ENCODE assay signal across 13 cellular contexts in genomic region chr14:23537351-23538048, GRCh38. TPM values are rescaled to one million over a fixed set of nuclear protein-coding genes. Genes with fewer than 3 reads are reported as not detected.
DNase-seq lines count a peak whose midpoint lies in the region; TF ChIP-seq lines count a peak whose summit lies in the region.
"Had no signal": no experiment of that assay in that cellular context is flagged by ENCODE, and none has a peak within 500 bp of the region (broad histone marks: within the 10 kb centered on the region; RNA-seq: fewer than 3 reads in every experiment).

No MANE protein-coding gene starts in this region.

- no peak overlapping the region for H3K4me3 Mint-ChIP-seq in neural progenitor cell
- H3K4me3 Mint-ChIP-seq: CD4-positive, alpha-beta memory T cell; HFFc6; naive thymus-derived CD4-positive, alpha-beta T cell had no signal

- in situ Hi-C loops in GM13976 (cut with MboI; ENCODE audit: low sequenced_read_pairs, unreplicated experiment): no loop called here

- TF ChIP-seq CTCF in epithelial cell of esophagus (IDR thresholded peaks at IDR 0.05; ENCODE audit: insufficient read depth, low read depth, low read length, missing control alignments) (no peak), neural progenitor cell (IDR thresholded peaks at IDR 0.05) (no peak), GM13976 (IDR thresholded peaks at IDR 0.05; ENCODE audit: borderline replicate concordance, control extremely low read depth, extremely low read depth, insufficient read depth, missing control alignments) (no peak)

- H3K27ac ChIP-seq in neural progenitor cell: peak overlapping the region; percentile 74
- H3K27ac ChIP-seq: epithelial cell of prostate had no signal

- no peaks in the 10 kb centered on the region for H3K9me3 ChIP-seq in neural progenitor cell (ENCODE audit: low read depth)

- peak overlapping the region; percentile 69 for H3K4me2 ChIP-seq in neural progenitor cell

- H3K27ac Mint-ChIP-seq in neural progenitor cell: peak overlapping the region; percentile 48
- H3K27ac Mint-ChIP-seq: HFFc6 had no signal

- H3K36me3 ChIP-seq in neural progenitor cell: no peaks in the 10 kb centered on the region

- H3K36me3 Mint-ChIP-seq in neural progenitor cell: peaks cover 7% of the 10 kb centered on the region
- H3K36me3 Mint-ChIP-seq: CD4-positive, alpha-beta memory T cell; naive thymus-derived CD4-positive, alpha-beta T cell had no signal

- H4K20me1 ChIP-seq in neural progenitor cell (ENCODE audit: low read depth): no peaks in the 10 kb centered on the region

- H3F3A ChIP-seq in neural progenitor cell (ENCODE audit: low read depth): peaks cover 33% of the 10 kb centered on the region

- H3K79me2 ChIP-seq in neural progenitor cell (ENCODE audit: low read depth): no peaks in the 10 kb centered on the region

- no peaks in the 10 kb centered on the region for H3K9me3 Mint-ChIP-seq in neural progenitor cell
- H3K9me3 Mint-ChIP-seq: CD4-positive, alpha-beta memory T cell; HFFc6; naive thymus-derived CD4-positive, alpha-beta T cell had no signal

- no peaks in the 10 kb centered on the region for H3K27me3 ChIP-seq in neural progenitor cell

- H3K4me3 ChIP-seq in epithelial cell of esophagus (ENCODE audit: low read length) (no peak overlapping the region), neural progenitor cell (peak overlapping the region; percentile 6)

- DNase-seq in ELR (ENCODE audit: low read depth) (peak; percentile 49), NCI-H82 treated with DMSO at 0.1 percent for 48 hours (lab: John Stamatoyannopoulos, UW; ENCODE audit: unreplicated experiment) (peak; percentile 26), epithelial cell of esophagus (ENCODE audit: low read depth) (peak; percentile 58), neural progenitor cell (ENCODE audit: low spot score) (peak; percentile 63), NCI-H748 (lab: John Stamatoyannopoulos, UW; ENCODE audit: unreplicated experiment) (no peak), NCI-H2029 treated with DMSO at 0.1 percent for 48 hours (lab: John Stamatoyannopoulos, UW) (no peak), GM13976 (ENCODE audit: low spot score) (no peak), NCI-H226 (no peak)
- DNase-seq: CD4-positive, alpha-beta memory T cell; HFFc6; naive thymus-derived CD4-positive, alpha-beta T cell; SIG-M5 had no signal

- H2AFZ ChIP-seq in neural progenitor cell (replicated peaks): no peak overlapping the region

- H3K9ac ChIP-seq in neural progenitor cell: no peak overlapping the region

- H3K4me1 Mint-ChIP-seq in neural progenitor cell: peaks cover 22% of the 10 kb centered on the region

- H3K27me3 Mint-ChIP-seq in neural progenitor cell (ENCODE audit: insufficient read depth, low read depth): peaks cover 2% of the 10 kb centered on the region
- H3K27me3 Mint-ChIP-seq: naive thymus-derived CD4-positive, alpha-beta T cell had no signal

- peaks cover 27% of the 10 kb centered on the region for H3K4me1 ChIP-seq in neural progenitor cell

RNA-seq across cellular contexts. Expression of gene ZFHX2, which starts 14.1 kb away (rescaled TPM):
- total RNA-seq in neural progenitor cell (ENCODE audit: low replicate concordance): 0.90 and 2.2 TPM in 2 replicates

RNA-seq across cellular contexts. Expression of gene THTPA, which starts 18.6 kb away (rescaled TPM):
- total RNA-seq in neural progenitor cell (ENCODE audit: low replicate concordance): 7.7 and 17.0 TPM in 2 replicates

RNA-seq across cellular contexts. Expression of gene AP1G2, which starts 30.1 kb away (rescaled TPM):
- 65.4 and 126 TPM in 2 replicates for total RNA-seq in neural progenitor cell (ENCODE audit: low replicate concordance)

RNA-seq across cellular contexts. Expression of gene JPH4, which starts 41.1 kb away (rescaled TPM):
- total RNA-seq in neural progenitor cell (ENCODE audit: low replicate concordance): 3.2 and 13.5 TPM in 2 replicates
- total RNA-seq: CD4-positive, alpha-beta memory T cell; HFFc6 had no signal

Comparison
In these comparisons a context has a peak if more than half of its experiments do, and no peak if none do; other contexts are left out.
1. DNase-seq: peak in ELR (single experiment), NCI-H82 treated with DMSO at 0.1 percent for 48 hours (single experiment), epithelial cell of esophagus (single experiment) and neural progenitor cell (single experiment); none in NCI-H748 (single experiment), NCI-H2029 treated with DMSO at 0.1 percent for 48 hours (single experiment), GM13976 (single experiment) and NCI-H226 (single experiment).